1 cellular context compared by ENCODE assay signal in the genomic region with DNA sequence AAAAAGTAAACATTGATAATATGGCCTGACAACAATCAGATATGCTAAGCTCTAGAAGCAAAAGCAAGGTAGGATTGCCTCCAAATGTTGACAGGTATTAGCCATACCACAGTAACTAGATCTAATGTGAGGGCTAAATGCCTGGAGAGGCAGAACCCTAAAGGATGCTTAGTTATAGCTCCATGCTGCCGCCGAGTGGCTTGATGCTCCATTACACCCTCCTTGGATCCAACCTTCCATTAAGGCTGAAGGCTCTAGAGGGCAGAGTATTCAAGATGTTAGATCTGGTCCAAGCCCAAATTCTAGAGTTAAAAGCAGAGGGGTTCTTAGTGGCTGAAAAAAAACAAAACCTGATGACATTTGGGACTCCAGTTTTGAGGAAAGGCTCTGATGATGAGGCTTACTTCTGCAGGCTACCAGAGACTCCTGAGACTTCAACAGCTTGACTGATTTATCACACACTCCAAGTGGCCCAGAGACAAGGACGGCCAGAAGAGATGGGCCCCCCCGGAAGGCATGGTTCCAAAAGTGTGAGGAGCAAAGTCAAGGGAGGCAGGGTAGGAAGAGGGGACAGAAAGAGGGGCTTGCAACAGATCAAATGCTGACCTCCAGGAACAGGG.
A peak's percentile ranks its signal among the peaks of the same experiment; 100 is the strongest.
TF ChIP-seq lines count a peak whose summit lies in the region.

No MANE protein-coding gene starts in this region.

TF ChIP-seq in H1, 55 proteins besides CTCF, POLR2A, EP300 and RAD21:
- TF ChIP-seq BCL11A (IDR thresholded peaks at IDR 0.05; ENCODE audit: low read depth in 2 of 2, low read length in 2 of 2) = no peak
- 0 out of 2 replicates have a peak, but pooled peaks have one; percentile 28 for TF ChIP-seq YY1 (IDR thresholded peaks at IDR 0.05; ENCODE audit: low read depth, low read length)
- TF ChIP-seq JUND (IDR thresholded peaks at IDR 0.05; ENCODE audit: low read length) = 0 out of 2 replicates have a peak, but pooled peaks have one; percentile 23
